Comparison of ENCODE assay signal across 8 cellular contexts in genomic region chr7:44999245-45000095, GRCh38. TPM values are rescaled to one million over a fixed set of nuclear protein-coding genes. Genes with fewer than 3 reads are reported as not detected.
A peak's percentile ranks its signal among the peaks of the same experiment; 100 is the strongest.
DNase-seq lines count a peak whose midpoint lies in the region; ATAC-seq and TF ChIP-seq lines count a peak whose summit lies in the region.

No MANE protein-coding gene starts in this region.

- H3K4me3 ChIP-seq in astrocyte of the cerebellum (ENCODE audit: low read depth, low read length) (peak overlapping the region; percentile 61), rectal smooth muscle tissue (ENCODE audit: low read length) (peak overlapping the region; percentile 70), aorta (ENCODE audit: low read length in 2 of 2) (peak overlapping the region; percentile 58 to 99)

- H3K27ac ChIP-seq in rectal smooth muscle tissue (ENCODE audit: low read depth, low read length) (peak overlapping the region; percentile 78), aorta (ENCODE audit: low read depth in 1 of 2, low read length in 2 of 2) (peak overlapping the region; percentile 51 to 88)

- TF ChIP-seq CTCF in astrocyte of the cerebellum (IDR thresholded peaks at IDR 0.05; ENCODE audit: low read depth, low read length, missing control alignments): no peak

- H3K27me3 ChIP-seq in rectal smooth muscle tissue (ENCODE audit: control insufficient read depth, insufficient read depth, low read length) (no peaks in the 10 kb centered on the region), aorta (ENCODE audit: control insufficient read depth in 1 of 2, insufficient read depth in 2 of 2, low read length in 1 of 2) (no peaks in the 10 kb centered on the region)

- H3K4me1 ChIP-seq in rectal smooth muscle tissue (ENCODE audit: control insufficient read depth, insufficient read depth, low read length) (peaks cover 3% of the 10 kb centered on the region), aorta (ENCODE audit: control insufficient read depth in 1 of 2, insufficient read depth in 2 of 2, low read length in 2 of 2) (no peaks in the 10 kb centered on the region)

- H3K9me3 ChIP-seq in aorta (ENCODE audit: control insufficient read depth, low read length): no peaks in the 10 kb centered on the region

- peak; percentile 33 for TF ChIP-seq POLR2A in GM18505 (IDR thresholded peaks at IDR 0.05; ENCODE audit: borderline replicate concordance, extremely low read depth, insufficient read depth, insufficient read length)

- WGBS in aorta, 2 donors: 1% methylated on average over 42 to 66 of the region's 66 CpGs

- in situ Hi-C loops in astrocyte of the cerebellum (cut with HindIII; ENCODE audit: low sequenced_read_pairs): no loop called here

- intact Hi-C loops in aorta (cut with DNase I): loop anchor here in 1 of 2 donors (1.0 kb wide), 1 partner anchor 13 kb away; no protein-coding TSS in a partner anchor

- no peaks in the 10 kb centered on the region for H3K36me3 ChIP-seq in rectal smooth muscle tissue (ENCODE audit: control insufficient read depth, insufficient read depth, low read length)
- no peaks in the 10 kb centered on the region for H3K36me3 ChIP-seq in aorta (ENCODE audit: control insufficient read depth in 1 of 2, insufficient read depth in 2 of 2, low read length in 1 of 2)

- H3K9ac ChIP-seq in rectal smooth muscle tissue (ENCODE audit: low read length): peak overlapping the region; percentile 70

- peak; percentile 65 for ATAC-seq in GM18505 (IDR thresholded peaks at IDR 0.05; ENCODE audit: unreplicated experiment)
- peak; percentile 65 for ATAC-seq in HG02970 (IDR thresholded peaks at IDR 0.05; ENCODE audit: low FRiP score, unreplicated experiment)
- ATAC-seq in aorta (ENCODE audit: low FRiP score): peak; percentile 98

- DNase-seq in NCI-H1930 (lab: John Stamatoyannopoulos, UW) (peak; percentile 100), T-helper 22 cell (ENCODE audit: low read depth) (peak; percentile 98), astrocyte of the cerebellum (ENCODE audit: low read depth) (peak; percentile 98), hepatic stellate cell (ENCODE audit: low spot score) (peak; percentile 94), aorta (peak; percentile 99 to 100)

RNA-seq across cellular contexts. Expression of gene CCM2, which starts 0.5 kb away (rescaled TPM):
- 10 to 100 TPM; 38.6 to 49.1 TPM for total RNA-seq in aorta
- polyA plus RNA-seq in aorta: 10 to 100 TPM; 32.7 to 41.5 TPM

RNA-seq across cellular contexts. Expression of gene MYO1G, which starts 20.7 kb away (rescaled TPM):
- total RNA-seq in aorta: 10 to 100 TPM in 1 of 2 donors, 1 to 10 TPM in 1; 7.2 to 21.3 TPM
- 1 to 10 TPM; 1.4 to 3.5 TPM for polyA plus RNA-seq in aorta

Comparison
In these comparisons a context has a peak if more than half of its experiments do, and no peak if none do; other contexts are left out.
1. Peak in every context shown above with its lines: DNase-seq, ATAC-seq, H3K4me3 ChIP-seq and H3K27ac ChIP-seq.